Comparison of ENCODE assay signal across 1 cellular context in the genomic region with DNA sequence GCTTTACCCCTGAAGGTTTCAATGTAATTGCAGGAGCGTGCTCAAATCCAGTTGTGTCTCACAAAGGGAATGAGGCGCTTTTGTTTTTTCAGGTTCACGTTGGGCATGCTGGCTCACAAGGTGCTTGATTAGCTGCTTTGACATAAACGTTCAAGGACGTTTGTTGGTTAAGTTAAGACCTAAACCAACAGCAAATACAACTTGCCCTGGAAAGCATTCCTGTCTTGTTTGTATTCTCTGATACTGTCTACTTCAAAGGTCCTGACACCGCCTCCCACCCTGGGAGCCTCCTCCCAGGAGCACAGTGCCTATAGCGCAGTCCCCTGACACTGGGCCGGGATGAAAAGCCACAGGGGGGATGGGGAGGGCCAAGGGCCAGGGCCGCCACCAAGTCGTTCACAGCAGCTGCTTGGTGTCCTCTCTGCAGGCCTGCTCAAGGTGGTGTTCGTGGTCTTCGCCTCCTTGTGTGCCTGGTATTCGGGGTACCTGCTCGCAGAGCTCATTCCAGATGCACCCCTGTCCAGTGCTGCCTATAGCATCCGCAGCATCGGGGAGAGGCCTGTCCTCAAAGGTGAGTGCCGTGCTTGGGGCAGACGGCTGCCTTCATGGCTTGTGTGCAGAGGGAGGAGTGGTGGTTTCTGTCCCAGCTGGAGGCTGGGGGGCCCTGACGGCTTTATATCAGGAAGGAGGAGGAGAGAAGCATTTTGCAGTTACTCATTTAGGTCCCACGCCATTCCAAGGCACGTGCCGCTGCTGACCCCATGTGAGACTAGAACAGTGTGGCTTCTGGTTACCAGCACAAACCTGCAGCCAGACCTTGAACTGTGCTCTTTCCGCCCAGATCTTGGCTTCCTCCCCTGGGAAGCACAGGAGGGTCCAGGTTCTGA.
A peak's percentile ranks its signal among the peaks of the same experiment; 100 is the strongest.
TF ChIP-seq lines count a peak whose summit lies in the region.

No MANE protein-coding gene starts in this region.

TF ChIP-seq in HepG2, 621 proteins besides CTCF, POLR2A, EP300 and RAD21 (continues in another document):
- no peak for TF ChIP-seq ZNF781 (CRISPR knock-in tag; IDR thresholded peaks at IDR 0.05; ENCODE audit: borderline replicate concordance, not compliant biosample characterization)
- TF ChIP-seq KDM5A (IDR thresholded peaks at IDR 0.05; ENCODE audit: borderline replicate concordance, low read length), result peak; percentile 21; the same call in 1 of the 2 replicates
- TF ChIP-seq ONECUT2 (CRISPR knock-in tag; IDR thresholded peaks at IDR 0.05), result no peak; the same call in 1 of the 2 replicates
- peak; percentile 58; the same call in 1 of the 2 replicates for TF ChIP-seq ZBTB7A (CRISPR knock-in tag; IDR thresholded peaks at IDR 0.05)
- TF ChIP-seq, protein P1, sequence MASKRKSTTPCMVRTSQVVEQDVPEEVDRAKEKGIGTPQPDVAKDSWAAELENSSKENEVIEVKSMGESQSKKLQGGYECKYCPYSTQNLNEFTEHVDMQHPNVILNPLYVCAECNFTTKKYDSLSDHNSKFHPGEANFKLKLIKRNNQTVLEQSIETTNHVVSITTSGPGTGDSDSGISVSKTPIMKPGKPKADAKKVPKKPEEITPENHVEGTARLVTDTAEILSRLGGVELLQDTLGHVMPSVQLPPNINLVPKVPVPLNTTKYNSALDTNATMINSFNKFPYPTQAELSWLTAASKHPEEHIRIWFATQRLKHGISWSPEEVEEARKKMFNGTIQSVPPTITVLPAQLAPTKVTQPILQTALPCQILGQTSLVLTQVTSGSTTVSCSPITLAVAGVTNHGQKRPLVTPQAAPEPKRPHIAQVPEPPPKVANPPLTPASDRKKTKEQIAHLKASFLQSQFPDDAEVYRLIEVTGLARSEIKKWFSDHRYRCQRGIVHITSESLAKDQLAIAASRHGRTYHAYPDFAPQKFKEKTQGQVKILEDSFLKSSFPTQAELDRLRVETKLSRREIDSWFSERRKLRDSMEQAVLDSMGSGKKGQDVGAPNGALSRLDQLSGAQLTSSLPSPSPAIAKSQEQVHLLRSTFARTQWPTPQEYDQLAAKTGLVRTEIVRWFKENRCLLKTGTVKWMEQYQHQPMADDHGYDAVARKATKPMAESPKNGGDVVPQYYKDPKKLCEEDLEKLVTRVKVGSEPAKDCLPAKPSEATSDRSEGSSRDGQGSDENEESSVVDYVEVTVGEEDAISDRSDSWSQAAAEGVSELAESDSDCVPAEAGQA (IDR thresholded peaks at IDR 0.05; ENCODE audit: low read depth), result no peak; the same call in 1 of the 2 replicates
- TF ChIP-seq, protein P1 (CRISPR knock-in tag; IDR thresholded peaks at IDR 0.05; ENCODE audit: borderline replicate concordance), result no peak
- no peak for TF ChIP-seq ZNF562 (CRISPR knock-in tag; IDR thresholded peaks at IDR 0.05; ENCODE audit: borderline replicate concordance)
- peak; percentile 71 for TF ChIP-seq ZEB1 (IDR thresholded peaks at IDR 0.05; ENCODE audit: insufficient replicate concordance, low read depth)
- peak; percentile 35; the same call in 1 of the 2 replicates for TF ChIP-seq POLR2AphosphoS5 (IDR thresholded peaks at IDR 0.05; ENCODE audit: low read depth, low read length)
- no peak; the same call in 1 of the 2 replicates for TF ChIP-seq EHMT2 (IDR thresholded peaks at IDR 0.05; ENCODE audit: borderline replicate concordance, low read depth, low read length)
- no peak for TF ChIP-seq ZNF101 (CRISPR knock-in tag; IDR thresholded peaks at IDR 0.05; ENCODE audit: borderline replicate concordance, low read depth)
- peak; percentile 21; the same call in 1 of the 2 replicates for TF ChIP-seq ZNF766 (CRISPR knock-in tag; IDR thresholded peaks at IDR 0.05; ENCODE audit: borderline replicate concordance)
- TF ChIP-seq, protein P2, sequence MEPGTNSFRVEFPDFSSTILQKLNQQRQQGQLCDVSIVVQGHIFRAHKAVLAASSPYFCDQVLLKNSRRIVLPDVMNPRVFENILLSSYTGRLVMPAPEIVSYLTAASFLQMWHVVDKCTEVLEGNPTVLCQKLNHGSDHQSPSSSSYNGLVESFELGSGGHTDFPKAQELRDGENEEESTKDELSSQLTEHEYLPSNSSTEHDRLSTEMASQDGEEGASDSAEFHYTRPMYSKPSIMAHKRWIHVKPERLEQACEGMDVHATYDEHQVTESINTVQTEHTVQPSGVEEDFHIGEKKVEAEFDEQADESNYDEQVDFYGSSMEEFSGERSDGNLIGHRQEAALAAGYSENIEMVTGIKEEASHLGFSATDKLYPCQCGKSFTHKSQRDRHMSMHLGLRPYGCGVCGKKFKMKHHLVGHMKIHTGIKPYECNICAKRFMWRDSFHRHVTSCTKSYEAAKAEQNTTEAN (CRISPR knock-in tag; conservative IDR thresholded peaks at IDR 0.05), result 0 out of 2 replicates have a peak, but pooled peaks have one; percentile 66
- TF ChIP-seq, protein P3, sequence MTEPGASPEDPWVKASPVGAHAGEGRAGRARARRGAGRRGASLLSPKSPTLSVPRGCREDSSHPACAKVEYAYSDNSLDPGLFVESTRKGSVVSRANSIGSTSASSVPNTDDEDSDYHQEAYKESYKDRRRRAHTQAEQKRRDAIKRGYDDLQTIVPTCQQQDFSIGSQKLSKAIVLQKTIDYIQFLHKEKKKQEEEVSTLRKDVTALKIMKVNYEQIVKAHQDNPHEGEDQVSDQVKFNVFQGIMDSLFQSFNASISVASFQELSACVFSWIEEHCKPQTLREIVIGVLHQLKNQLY (CRISPR knock-in tag; IDR thresholded peaks at IDR 0.05), result peak; percentile 81
- peak; percentile 76; the same call in 1 of the 2 replicates for TF ChIP-seq HIVEP1 (CRISPR knock-in tag; IDR thresholded peaks at IDR 0.05)
- TF ChIP-seq ERF (CRISPR knock-in tag; IDR thresholded peaks at IDR 0.05), result peak; percentile 32; the same call in 1 of the 2 replicates
- TF ChIP-seq, protein P4, sequence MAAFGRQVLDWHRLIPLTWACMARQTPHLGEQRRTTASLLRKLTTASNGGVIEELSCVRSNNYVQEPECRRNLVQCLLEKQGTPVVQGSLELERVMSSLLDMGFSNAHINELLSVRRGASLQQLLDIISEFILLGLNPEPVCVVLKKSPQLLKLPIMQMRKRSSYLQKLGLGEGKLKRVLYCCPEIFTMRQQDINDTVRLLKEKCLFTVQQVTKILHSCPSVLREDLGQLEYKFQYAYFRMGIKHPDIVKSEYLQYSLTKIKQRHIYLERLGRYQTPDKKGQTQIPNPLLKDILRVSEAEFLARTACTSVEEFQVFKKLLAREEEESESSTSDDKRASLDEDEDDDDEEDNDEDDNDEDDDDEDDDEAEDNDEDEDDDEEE (CRISPR knock-in tag; IDR thresholded peaks at IDR 0.05), result no peak
- no peak for TF ChIP-seq ZFP36L1 (CRISPR knock-in tag; IDR thresholded peaks at IDR 0.05)
- TF ChIP-seq GPN1 (CRISPR knock-in tag; IDR thresholded peaks at IDR 0.05; ENCODE audit: borderline replicate concordance), result no peak
- TF ChIP-seq NBN (conservative IDR thresholded peaks at IDR 0.05), result no peak
- no peak for TF ChIP-seq ZNF879 (CRISPR knock-in tag; IDR thresholded peaks at IDR 0.05)
- no peak for TF ChIP-seq JUN (CRISPR knock-in tag; IDR thresholded peaks at IDR 0.05)
- TF ChIP-seq MTF2 (CRISPR knock-in tag; IDR thresholded peaks at IDR 0.05; ENCODE audit: borderline replicate concordance), result no peak
- peak; percentile 82 for TF ChIP-seq HHEX (CRISPR knock-in tag; IDR thresholded peaks at IDR 0.05)
- TF ChIP-seq MAFF (IDR thresholded peaks at IDR 0.05; ENCODE audit: low read depth, low read length), result peak; percentile 83
- TF ChIP-seq, protein P5, sequence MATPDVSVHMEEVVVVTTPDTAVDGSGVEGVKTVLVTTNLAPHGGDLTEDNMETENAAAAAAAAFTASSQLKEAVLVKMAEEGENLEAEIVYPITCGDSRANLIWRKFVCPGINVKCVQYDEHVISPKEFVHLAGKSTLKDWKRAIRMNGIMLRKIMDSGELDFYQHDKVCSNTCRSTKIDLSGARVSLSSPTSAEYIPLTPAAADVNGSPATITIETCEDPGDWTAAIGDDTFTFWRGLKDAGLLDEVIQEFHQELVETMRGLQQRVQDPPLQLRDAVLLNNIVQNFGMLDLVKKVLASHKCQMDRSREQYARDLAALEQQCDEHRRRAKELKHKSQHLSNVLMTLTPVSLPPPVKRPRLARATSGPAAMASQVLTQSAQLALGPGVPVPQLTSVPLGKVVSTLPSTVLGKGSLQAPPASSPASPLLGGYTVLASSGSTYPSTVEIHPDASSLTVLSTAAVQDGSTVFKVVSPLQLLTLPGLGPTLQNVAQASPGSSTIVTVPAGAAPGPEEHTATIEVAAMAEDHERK (CRISPR knock-in tag; IDR thresholded peaks at IDR 0.05; ENCODE audit: low read depth), result no peak
- TF ChIP-seq, protein P6, sequence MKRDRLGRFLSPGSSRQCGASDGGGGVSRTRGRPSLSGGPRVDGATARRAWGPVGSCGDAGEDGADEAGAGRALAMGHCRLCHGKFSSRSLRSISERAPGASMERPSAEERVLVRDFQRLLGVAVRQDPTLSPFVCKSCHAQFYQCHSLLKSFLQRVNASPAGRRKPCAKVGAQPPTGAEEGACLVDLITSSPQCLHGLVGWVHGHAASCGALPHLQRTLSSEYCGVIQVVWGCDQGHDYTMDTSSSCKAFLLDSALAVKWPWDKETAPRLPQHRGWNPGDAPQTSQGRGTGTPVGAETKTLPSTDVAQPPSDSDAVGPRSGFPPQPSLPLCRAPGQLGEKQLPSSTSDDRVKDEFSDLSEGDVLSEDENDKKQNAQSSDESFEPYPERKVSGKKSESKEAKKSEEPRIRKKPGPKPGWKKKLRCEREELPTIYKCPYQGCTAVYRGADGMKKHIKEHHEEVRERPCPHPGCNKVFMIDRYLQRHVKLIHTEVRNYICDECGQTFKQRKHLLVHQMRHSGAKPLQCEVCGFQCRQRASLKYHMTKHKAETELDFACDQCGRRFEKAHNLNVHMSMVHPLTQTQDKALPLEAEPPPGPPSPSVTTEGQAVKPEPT (CRISPR knock-in tag; IDR thresholded peaks at IDR 0.05; ENCODE audit: low read depth), result 0 out of 2 replicates have a peak, but pooled peaks have one; percentile 11
- peak; percentile 67; the same call in 1 of the 2 replicates for TF ChIP-seq ZNF788 (CRISPR knock-in tag; IDR thresholded peaks at IDR 0.05; ENCODE audit: borderline replicate concordance)
- TF ChIP-seq, protein P7, sequence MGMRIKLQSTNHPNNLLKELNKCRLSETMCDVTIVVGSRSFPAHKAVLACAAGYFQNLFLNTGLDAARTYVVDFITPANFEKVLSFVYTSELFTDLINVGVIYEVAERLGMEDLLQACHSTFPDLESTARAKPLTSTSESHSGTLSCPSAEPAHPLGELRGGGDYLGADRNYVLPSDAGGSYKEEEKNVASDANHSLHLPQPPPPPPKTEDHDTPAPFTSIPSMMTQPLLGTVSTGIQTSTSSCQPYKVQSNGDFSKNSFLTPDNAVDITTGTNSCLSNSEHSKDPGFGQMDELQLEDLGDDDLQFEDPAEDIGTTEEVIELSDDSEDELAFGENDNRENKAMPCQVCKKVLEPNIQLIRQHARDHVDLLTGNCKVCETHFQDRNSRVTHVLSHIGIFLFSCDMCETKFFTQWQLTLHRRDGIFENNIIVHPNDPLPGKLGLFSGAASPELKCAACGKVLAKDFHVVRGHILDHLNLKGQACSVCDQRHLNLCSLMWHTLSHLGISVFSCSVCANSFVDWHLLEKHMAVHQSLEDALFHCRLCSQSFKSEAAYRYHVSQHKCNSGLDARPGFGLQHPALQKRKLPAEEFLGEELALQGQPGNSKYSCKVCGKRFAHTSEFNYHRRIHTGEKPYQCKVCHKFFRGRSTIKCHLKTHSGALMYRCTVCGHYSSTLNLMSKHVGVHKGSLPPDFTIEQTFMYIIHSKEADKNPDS (CRISPR knock-in tag; IDR thresholded peaks at IDR 0.05), result no peak
- no peak for TF ChIP-seq ZNF260 (CRISPR knock-in tag; IDR thresholded peaks at IDR 0.05; ENCODE audit: borderline replicate concordance, low read depth)
- TF ChIP-seq, protein P8, sequence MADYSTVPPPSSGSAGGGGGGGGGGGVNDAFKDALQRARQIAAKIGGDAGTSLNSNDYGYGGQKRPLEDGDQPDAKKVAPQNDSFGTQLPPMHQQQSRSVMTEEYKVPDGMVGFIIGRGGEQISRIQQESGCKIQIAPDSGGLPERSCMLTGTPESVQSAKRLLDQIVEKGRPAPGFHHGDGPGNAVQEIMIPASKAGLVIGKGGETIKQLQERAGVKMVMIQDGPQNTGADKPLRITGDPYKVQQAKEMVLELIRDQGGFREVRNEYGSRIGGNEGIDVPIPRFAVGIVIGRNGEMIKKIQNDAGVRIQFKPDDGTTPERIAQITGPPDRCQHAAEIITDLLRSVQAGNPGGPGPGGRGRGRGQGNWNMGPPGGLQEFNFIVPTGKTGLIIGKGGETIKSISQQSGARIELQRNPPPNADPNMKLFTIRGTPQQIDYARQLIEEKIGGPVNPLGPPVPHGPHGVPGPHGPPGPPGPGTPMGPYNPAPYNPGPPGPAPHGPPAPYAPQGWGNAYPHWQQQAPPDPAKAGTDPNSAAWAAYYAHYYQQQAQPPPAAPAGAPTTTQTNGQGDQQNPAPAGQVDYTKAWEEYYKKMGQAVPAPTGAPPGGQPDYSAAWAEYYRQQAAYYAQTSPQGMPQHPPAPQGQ (CRISPR knock-in tag; IDR thresholded peaks at IDR 0.05; ENCODE audit: borderline replicate concordance), result no peak
- TF ChIP-seq, protein P9, sequence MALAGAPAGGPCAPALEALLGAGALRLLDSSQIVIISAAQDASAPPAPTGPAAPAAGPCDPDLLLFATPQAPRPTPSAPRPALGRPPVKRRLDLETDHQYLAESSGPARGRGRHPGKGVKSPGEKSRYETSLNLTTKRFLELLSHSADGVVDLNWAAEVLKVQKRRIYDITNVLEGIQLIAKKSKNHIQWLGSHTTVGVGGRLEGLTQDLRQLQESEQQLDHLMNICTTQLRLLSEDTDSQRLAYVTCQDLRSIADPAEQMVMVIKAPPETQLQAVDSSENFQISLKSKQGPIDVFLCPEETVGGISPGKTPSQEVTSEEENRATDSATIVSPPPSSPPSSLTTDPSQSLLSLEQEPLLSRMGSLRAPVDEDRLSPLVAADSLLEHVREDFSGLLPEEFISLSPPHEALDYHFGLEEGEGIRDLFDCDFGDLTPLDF (CRISPR knock-in tag; IDR thresholded peaks at IDR 0.05), result no peak
- no peak for TF ChIP-seq ZNF709 (CRISPR knock-in tag; IDR thresholded peaks at IDR 0.05)
- TF ChIP-seq YEATS2 (CRISPR knock-in tag; IDR thresholded peaks at IDR 0.05; ENCODE audit: borderline replicate concordance), result no peak
